Comparison of ENCODE assay signal across 1 cellular context in genomic region chr12:108689314-108690190, GRCh38.
TF ChIP-seq lines count a peak whose summit lies in the region.

No MANE protein-coding gene starts in this region.

TF ChIP-seq in K562, 482 proteins besides CTCF, POLR2A, EP300 and RAD21 (continued from another document and continues in another):
- no peak for TF ChIP-seq ZNF280A (IDR thresholded peaks at IDR 0.05; ENCODE audit: low read depth, partially characterized antibody)
- TF ChIP-seq PRMT5 (CRISPR knock-in tag; IDR thresholded peaks at IDR 0.05), result no peak
- TF ChIP-seq CBFA2T2 (conservative IDR thresholded peaks at IDR 0.05), result peak; percentile 92
- no peak for TF ChIP-seq CBX5 (IDR thresholded peaks at IDR 0.05; ENCODE audit: borderline replicate concordance, low read depth)
- TF ChIP-seq TCF3 (CRISPR knock-in tag; IDR thresholded peaks at IDR 0.05), result peak; percentile 92
- TF ChIP-seq ZNF830 (CRISPR knock-in tag; IDR thresholded peaks at IDR 0.05), result no peak
- TF ChIP-seq KLF16 (IDR thresholded peaks at IDR 0.05), result peak; percentile 74
- no peak for TF ChIP-seq ERF (CRISPR knock-in tag; IDR thresholded peaks at IDR 0.05)
- no peak for TF ChIP-seq SNAPC5 (CRISPR knock-in tag; IDR thresholded peaks at IDR 0.05)
- TF ChIP-seq CLOCK (CRISPR knock-in tag; IDR thresholded peaks at IDR 0.05; ENCODE audit: borderline replicate concordance), result no peak
- no peak for TF ChIP-seq XRCC5 (IDR thresholded peaks at IDR 0.05; ENCODE audit: low read depth, low read length)
- 0 out of 2 replicates have a peak, but pooled peaks have one; percentile 45 for TF ChIP-seq MYNN (IDR thresholded peaks at IDR 0.05)
- no peak for TF ChIP-seq MYNN (CRISPR knock-in tag; IDR thresholded peaks at IDR 0.05)
- TF ChIP-seq ZNF75A (CRISPR knock-in tag; IDR thresholded peaks at IDR 0.05), result no peak
- peak; percentile 63 for TF ChIP-seq CREM (IDR thresholded peaks at IDR 0.05; ENCODE audit: low read depth)
- TF ChIP-seq BRF2 (IDR thresholded peaks at IDR 0.05; ENCODE audit: borderline replicate concordance, insufficient read depth, insufficient read length), result no peak
- TF ChIP-seq MBD2 (IDR thresholded peaks at IDR 0.05; ENCODE audit: borderline replicate concordance, low read depth), result peak; percentile 51; the same call in 1 of the 2 replicates
- no peak for TF ChIP-seq RREB1 (CRISPR knock-in tag; IDR thresholded peaks at IDR 0.05)
- no peak for TF ChIP-seq HNRNPL (IDR thresholded peaks at IDR 0.05; ENCODE audit: low read depth, low read length)
- no peak for TF ChIP-seq RBM14 (IDR thresholded peaks at IDR 0.05; ENCODE audit: borderline replicate concordance, insufficient read depth, low read depth, low read length)
- no peak for TF ChIP-seq ZNF778 (CRISPR knock-in tag; IDR thresholded peaks at IDR 0.05)
- no peak for TF ChIP-seq RBBP5 (IDR thresholded peaks at IDR 0.05; ENCODE audit: borderline replicate concordance, insufficient read depth, low read length, poor library complexity, severe bottlenecking)
- TF ChIP-seq ZNF717 (CRISPR knock-in tag; IDR thresholded peaks at IDR 0.05), result no peak
- TF ChIP-seq RB1 (IDR thresholded peaks at IDR 0.05; ENCODE audit: low read depth), result no peak
- TF ChIP-seq ZBTB34 (CRISPR knock-in tag; IDR thresholded peaks at IDR 0.05), result no peak
- TF ChIP-seq ZBTB12 (CRISPR knock-in tag; IDR thresholded peaks at IDR 0.05), result no peak
- no peak for TF ChIP-seq ZNF324 (CRISPR knock-in tag; IDR thresholded peaks at IDR 0.05)
- peak; percentile 58 for TF ChIP-seq E2F8 (IDR thresholded peaks at IDR 0.05; ENCODE audit: low read depth, partially characterized antibody)
- peak; percentile 56 to 60 for TF ChIP-seq MNT (conservative IDR thresholded peaks at IDR 0.05)
- TF ChIP-seq ZNF436 (CRISPR knock-in tag; IDR thresholded peaks at IDR 0.05), result no peak
- TF ChIP-seq ZSCAN32 (CRISPR knock-in tag; IDR thresholded peaks at IDR 0.05), result no peak
- no peak for TF ChIP-seq ARID3B (CRISPR knock-in tag; IDR thresholded peaks at IDR 0.05; ENCODE audit: borderline replicate concordance)
- no peak for TF ChIP-seq NFRKB (IDR thresholded peaks at IDR 0.05; ENCODE audit: low read depth)
- no peak for TF ChIP-seq PREB (CRISPR knock-in tag; IDR thresholded peaks at IDR 0.05)
- no peak for TF ChIP-seq WHSC1 (IDR thresholded peaks at IDR 0.05; ENCODE audit: low read length)
